In the genomic region with DNA sequence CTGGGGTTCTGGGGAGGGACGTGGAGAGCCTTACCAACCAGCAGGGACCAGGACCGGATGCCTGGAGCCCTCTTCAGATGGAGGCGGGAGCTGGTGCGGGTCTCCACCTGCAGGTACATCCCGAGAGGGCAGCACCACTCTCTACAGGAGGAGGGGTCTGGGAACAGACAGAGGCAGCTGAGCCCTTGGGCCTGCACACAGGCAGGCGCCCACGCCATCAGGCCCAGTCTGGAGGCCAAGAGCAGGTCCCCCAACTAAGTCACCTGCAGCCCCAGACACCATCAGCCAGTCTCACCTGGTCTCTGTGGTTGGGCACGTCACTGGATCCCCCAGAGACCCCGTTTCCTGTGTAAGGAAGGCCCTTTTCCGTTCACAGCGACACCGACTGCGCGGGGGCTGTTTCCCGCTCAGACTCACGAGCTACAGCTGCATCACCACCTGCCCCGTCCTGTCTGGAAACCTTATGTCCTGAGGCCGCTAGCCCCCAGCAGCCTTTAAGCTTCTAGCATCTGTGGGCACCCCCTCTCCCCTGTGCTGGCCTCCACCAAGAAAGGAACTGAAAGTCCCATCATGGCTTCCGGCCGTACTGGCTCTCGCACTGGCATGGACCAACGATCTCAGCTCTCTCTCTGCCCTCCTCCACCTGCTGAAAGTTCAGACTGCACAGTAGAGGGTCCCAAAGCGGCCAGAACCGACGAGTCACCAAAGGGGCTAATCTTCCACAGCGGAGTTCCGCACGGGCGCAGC, we compare ENCODE assay signal across 8 cellular contexts. TPM values are rescaled to one million over a fixed set of nuclear protein-coding genes. Genes with fewer than 3 reads are reported as not detected.
A peak's percentile ranks its signal among the peaks of the same experiment; 100 is the strongest.
DNase-seq lines count a peak whose midpoint lies in the region; ATAC-seq and TF ChIP-seq lines count a peak whose summit lies in the region.

No MANE protein-coding gene starts in this region.

- peak overlapping the region; percentile 86 for H3K27ac ChIP-seq in CD4-positive, alpha-beta memory T cell (ENCODE audit: low read depth, low read length)
- H3K27ac ChIP-seq in KMS-11 (peak overlapping the region; percentile 89), psoas muscle (peak overlapping the region; percentile 84), vagina (peak overlapping the region; percentile 85)

- peak overlapping the region; percentile 80 for H3K4me2 ChIP-seq in KMS-11

- POLR2A ChIA-PET in CD4-positive, alpha-beta memory T cell (lab: Charles Lee; ENCODE audit: partially characterized antibody), result interaction anchor here (0.6 to 3.3 kb wide), 14 partner anchors 9 to 766 kb away, joined by 3 to 50 read pairs (median 4); a partner anchor contains a TSS
- POLR2A ChIA-PET in activated CD8-positive, alpha-beta T cell treated with anti-CD3 and anti-CD28 coated beads for 36 hours (lab: Charles Lee), result interaction anchor here (0.7 to 2.3 kb wide), 18 partner anchors 9 to 427 kb away, joined by 3 to 27 read pairs (median 4); a partner anchor contains a TSS

- peak overlapping the region; percentile 85 to 99 (median 96) for H3K27ac Mint-ChIP-seq in CD4-positive, alpha-beta memory T cell
- peak overlapping the region; percentile 100 for H3K27ac Mint-ChIP-seq in activated CD8-positive, alpha-beta T cell treated with anti-CD3 and anti-CD28 coated beads for 36 hours

- no peaks in the 10 kb centered on the region for H3K9me3 ChIP-seq in CD4-positive, alpha-beta memory T cell (ENCODE audit: control insufficient read depth in 1 of 2, low read length in 2 of 2)
- H3K9me3 ChIP-seq in psoas muscle (no peaks in the 10 kb centered on the region), vagina (no peaks in the 10 kb centered on the region)

- peaks cover 0 to 17% of the 10 kb centered on the region in 2 donors for H3K36me3 Mint-ChIP-seq in CD4-positive, alpha-beta memory T cell
- peaks cover 34% of the 10 kb centered on the region for H3K36me3 Mint-ChIP-seq in activated CD8-positive, alpha-beta T cell treated with anti-CD3 and anti-CD28 coated beads for 36 hours (ENCODE audit: low read depth)

- TF ChIP-seq POLR2A in vagina (IDR thresholded peaks at IDR 0.05), result no peak

- H3K4me1 Mint-ChIP-seq in CD4-positive, alpha-beta memory T cell, result peaks cover 22 to 48% (median 30%) of the 10 kb centered on the region in 4 donors
- H3K4me1 Mint-ChIP-seq in activated CD8-positive, alpha-beta T cell treated with anti-CD3 and anti-CD28 coated beads for 36 hours (ENCODE audit: low read depth), result peaks cover 27% of the 10 kb centered on the region

- peak overlapping the region; percentile 86 to 95 for H3K4me3 ChIP-seq in CD4-positive, alpha-beta memory T cell (ENCODE audit: low read length in 2 of 2)
- H3K4me3 ChIP-seq in KMS-11 (IDR thresholded peaks at IDR 0.05; ENCODE audit: insufficient read depth, low read depth, low read length) (no peak overlapping the region), epithelial cell of esophagus (ENCODE audit: low read length) (peak overlapping the region; percentile 80), psoas muscle (peak overlapping the region; percentile 77), vagina (peak overlapping the region; percentile 88 to 95)

- DNase-seq in CD4-positive, alpha-beta memory T cell, result peak; percentile 73 to 93 (median 76)
- peak; percentile 90 for DNase-seq in activated CD8-positive, alpha-beta T cell treated with anti-CD3 and anti-CD28 coated beads for 36 hours
- DNase-seq in epithelial cell of esophagus (ENCODE audit: low read depth) (no peak), psoas muscle (no peak), vagina (ENCODE audit: extremely low spot score in 2 of 2) (no peak), NCI-H2081 treated with DMSO at 0.1 percent for 48 hours (lab: John Stamatoyannopoulos, UW) (no peak)

- peaks cover 19% of the 10 kb centered on the region for H3K36me3 ChIP-seq in CD4-positive, alpha-beta memory T cell (ENCODE audit: insufficient read depth, low read length)
- H3K36me3 ChIP-seq in KMS-11 (ENCODE audit: insufficient read depth), result no peaks in the 10 kb centered on the region
- H3K36me3 ChIP-seq in psoas muscle (ENCODE audit: insufficient read depth in 1 of 2, low read depth in 1 of 2), result peaks cover 0 to 12% of the 10 kb centered on the region in 2 donors
- H3K36me3 ChIP-seq in vagina, result no peaks in the 10 kb centered on the region

- 65 to 71% (median 70%) methylated on average over 29 of the region's 29 CpGs for WGBS in psoas muscle, 3 donors

- CTCF ChIA-PET in CD4-positive, alpha-beta memory T cell (lab: Charles Lee; ENCODE audit: partially characterized antibody), result interaction anchor here (0.6 to 1.2 kb wide), 3 partner anchors 30 to 45 kb away, joined by 3 to 4 read pairs (median 3); no protein-coding TSS in a partner anchor
- CTCF ChIA-PET in activated CD8-positive, alpha-beta T cell treated with anti-CD3 and anti-CD28 coated beads for 36 hours (lab: Charles Lee), result interaction anchor here (0.7 to 2.1 kb wide), 3 partner anchors 11 to 30 kb away, joined by 3 to 9 read pairs (median 4); no protein-coding TSS in a partner anchor

- no peaks in the 10 kb centered on the region for H4K20me1 ChIP-seq in KMS-11 (ENCODE audit: insufficient read depth)

- peak overlapping the region; percentile 44; the same call in 1 of the 2 replicates for H2AFZ ChIP-seq in KMS-11 (ENCODE audit: low read depth)

- H3K27me3 Mint-ChIP-seq in CD4-positive, alpha-beta memory T cell, result no peaks in the 10 kb centered on the region
- H3K27me3 Mint-ChIP-seq in activated CD8-positive, alpha-beta T cell treated with anti-CD3 and anti-CD28 coated beads for 36 hours, result no peaks in the 10 kb centered on the region

- no peaks in the 10 kb centered on the region for H3K9me3 Mint-ChIP-seq in CD4-positive, alpha-beta memory T cell
- no peaks in the 10 kb centered on the region for H3K9me3 Mint-ChIP-seq in activated CD8-positive, alpha-beta T cell treated with anti-CD3 and anti-CD28 coated beads for 36 hours

- H3K4me1 ChIP-seq in CD4-positive, alpha-beta memory T cell (ENCODE audit: insufficient read depth, low read length), result peaks cover 47% of the 10 kb centered on the region
- H3K4me1 ChIP-seq in KMS-11 (ENCODE audit: low read depth, poor library complexity, severe bottlenecking), result peaks cover 12% of the 10 kb centered on the region
- peaks cover 11% of the 10 kb centered on the region for H3K4me1 ChIP-seq in psoas muscle
- peaks cover 49% of the 10 kb centered on the region for H3K4me1 ChIP-seq in vagina

- H3K79me2 ChIP-seq in KMS-11 (ENCODE audit: insufficient read depth, low read depth), result peaks cover 32% of the 10 kb centered on the region; the same call in 1 of the 2 replicates

- no peaks in the 10 kb centered on the region for H3K27me3 ChIP-seq in CD4-positive, alpha-beta memory T cell (ENCODE audit: insufficient read depth, low read length)
- H3K27me3 ChIP-seq in KMS-11 (ENCODE audit: insufficient read depth, low read depth) (no peaks in the 10 kb centered on the region), psoas muscle (ENCODE audit: insufficient read depth in 3 of 3, low read length in 2 of 3) (no peaks in the 10 kb centered on the region), vagina (no peaks in the 10 kb centered on the region)

- peak; percentile 45 for ATAC-seq in GM21381 (IDR thresholded peaks at IDR 0.05; ENCODE audit: unreplicated experiment)
- peak; percentile 56 for ATAC-seq in activated CD8-positive, alpha-beta T cell treated with anti-CD3 and anti-CD28 coated beads for 36 hours
- no peak for ATAC-seq in psoas muscle

- H3K9ac ChIP-seq in KMS-11, result peak overlapping the region; percentile 76

- peak overlapping the region; percentile 86 to 98 (median 94) for H3K4me3 Mint-ChIP-seq in CD4-positive, alpha-beta memory T cell
- peak overlapping the region; percentile 99 for H3K4me3 Mint-ChIP-seq in activated CD8-positive, alpha-beta T cell treated with anti-CD3 and anti-CD28 coated beads for 36 hours

- TF ChIP-seq CTCF in KMS-11 (conservative IDR thresholded peaks at IDR 0.05; ENCODE audit: low read depth, low read length), result no peak
- TF ChIP-seq CTCF in activated CD8-positive, alpha-beta T cell treated with anti-CD3 and anti-CD28 coated beads for 36 hours (IDR thresholded peaks at IDR 0.05), result no peak
- TF ChIP-seq CTCF in epithelial cell of esophagus (IDR thresholded peaks at IDR 0.05; ENCODE audit: insufficient read depth, low read depth, low read length, missing control alignments), result no peak
- no peak for TF ChIP-seq CTCF in psoas muscle (IDR thresholded peaks at IDR 0.05)
- no peak for TF ChIP-seq CTCF in vagina (IDR thresholded peaks at IDR 0.05)

- intact Hi-C loops in CD4-positive, alpha-beta memory T cell (cut with micrococcal nuclease), result no loop called here
- intact Hi-C loops in activated CD8-positive, alpha-beta T cell treated with anti-CD3 and anti-CD28 coated beads for 36 hours (cut with micrococcal nuclease), result no loop called here
- intact Hi-C loops in psoas muscle (cut with DNase I), result no loop called here
- intact Hi-C loops in vagina (cut with DNase I), result no loop called here

RNA-seq across cellular contexts. Expression of a gene that starts 1.2 kb away (rescaled TPM):
- 100 to 1,000 TPM; 236 to 249 TPM for total RNA-seq in CD4-positive, alpha-beta memory T cell
- 100 to 1,000 TPM; 166 to 237 TPM for polyA plus RNA-seq in CD4-positive, alpha-beta memory T cell
- 100 to 1,000 TPM; 189 to 192 TPM for total RNA-seq in activated CD8-positive, alpha-beta T cell treated with anti-CD3 and anti-CD28 coated beads for 36 hours
- 10 to 100 TPM; 14.5 to 21.4 (median 17.4) TPM for total RNA-seq in psoas muscle
- 10 to 100 TPM; 14.4 to 31.6 (median 24.8) TPM for polyA plus RNA-seq in psoas muscle
- total RNA-seq in vagina, result 51.6 TPM

RNA-seq across cellular contexts. Expression of a gene that starts 9.2 kb away (rescaled TPM):
- 10 to 100 TPM; 80.8 to 82.9 TPM for total RNA-seq in CD4-positive, alpha-beta memory T cell
- 100 to 1,000 TPM in 1 of 2 donors, 10 to 100 TPM in 1; 94.2 to 146 TPM for polyA plus RNA-seq in CD4-positive, alpha-beta memory T cell
- total RNA-seq in activated CD8-positive, alpha-beta T cell treated with anti-CD3 and anti-CD28 coated beads for 36 hours, result 10 to 100 TPM; 63.9 to 65.4 TPM
- total RNA-seq in psoas muscle (10 to 100 TPM; 32.8 to 56.1 (median 46.0) TPM), vagina (62.6 TPM)
- polyA plus RNA-seq in psoas muscle, result 100 to 1,000 TPM in 1 of 3 donors, 10 to 100 TPM in 2; 37.0 to 129 (median 39.2) TPM

RNA-seq across cellular contexts. Expression of a gene that starts 30.9 kb away (rescaled TPM):
- total RNA-seq in CD4-positive, alpha-beta memory T cell, result 10 to 100 TPM; 28.8 to 30.3 TPM
- polyA plus RNA-seq in CD4-positive, alpha-beta memory T cell, result 10 to 100 TPM; 23.4 to 36.1 TPM
- total RNA-seq in activated CD8-positive, alpha-beta T cell treated with anti-CD3 and anti-CD28 coated beads for 36 hours, result 10 to 100 TPM; 22.0 to 25.0 TPM
- total RNA-seq in psoas muscle (10 to 100 TPM; 21.2 to 29.3 (median 27.1) TPM), vagina (25.5 TPM)
- 10 to 100 TPM; 15.5 to 30.4 (median 24.5) TPM for polyA plus RNA-seq in psoas muscle

RNA-seq across cellular contexts. Expression of a gene that starts 31.2 kb away (rescaled TPM):
- total RNA-seq in CD4-positive, alpha-beta memory T cell, result 100 to 1,000 TPM; 105 to 113 TPM
- polyA plus RNA-seq in CD4-positive, alpha-beta memory T cell, result 10 to 100 TPM; 12.6 to 15.1 TPM
- total RNA-seq in activated CD8-positive, alpha-beta T cell treated with anti-CD3 and anti-CD28 coated beads for 36 hours, result 10 to 100 TPM; 21.8 to 21.9 TPM
- 10 to 100 TPM; 17.4 to 27.4 (median 23.7) TPM for total RNA-seq in psoas muscle
- polyA plus RNA-seq in psoas muscle, result 10 to 100 TPM; 19.5 to 29.8 (median 20.9) TPM
- total RNA-seq in vagina, result 90.4 TPM

Comparison
In these comparisons a context has a peak if more than half of its experiments do, and no peak if none do; other contexts are left out.
1. DNase-seq: peak in CD4-positive, alpha-beta memory T cell (5 of 5) and activated CD8-positive, alpha-beta T cell treated with anti-CD3 and anti-CD28 coated beads for 36 hours (single experiment); none in epithelial cell of esophagus (single experiment), psoas muscle (0 of 2), vagina (0 of 2) and NCI-H2081 treated with DMSO at 0.1 percent for 48 hours (single experiment).
2. ATAC-seq: peak in GM21381 (single experiment) and activated CD8-positive, alpha-beta T cell treated with anti-CD3 and anti-CD28 coated beads for 36 hours (single experiment); none in psoas muscle (0 of 4).
3. Peak in every context shown above with its lines, with median percentiles within 50 percentile points of each other: H3K27ac ChIP-seq.